In genomic region chr16:69193860-69194259, GRCh38 we compare ENCODE assay signal across 1 cellular context.
TF ChIP-seq lines count a peak whose summit lies in the region.

No MANE protein-coding gene starts in this region.

TF ChIP-seq in HepG2, 621 proteins besides CTCF, POLR2A, EP300 and RAD21 (continued from another document):
- TF ChIP-seq ZNF609 (CRISPR knock-in tag; IDR thresholded peaks at IDR 0.05; ENCODE audit: borderline replicate concordance): no peak
- TF ChIP-seq MED1 (CRISPR knock-in tag; IDR thresholded peaks at IDR 0.05): 0 out of 2 replicates have a peak, but pooled peaks have one; percentile 15
- no peak for TF ChIP-seq GZF1 (CRISPR knock-in tag; IDR thresholded peaks at IDR 0.05)
- TF ChIP-seq ZNF232 (CRISPR knock-in tag; IDR thresholded peaks at IDR 0.05; ENCODE audit: borderline replicate concordance): 0 out of 2 replicates have a peak, but pooled peaks have one; percentile 48
- TF ChIP-seq FOSL2 (CRISPR knock-in tag; IDR thresholded peaks at IDR 0.05): no peak
- peak; percentile 58; the same call in 1 of the 2 replicates for TF ChIP-seq SRF (IDR thresholded peaks at IDR 0.05; ENCODE audit: low read depth, low read length)
- TF ChIP-seq MIXL1 (CRISPR knock-in tag; IDR thresholded peaks at IDR 0.05): peak; percentile 75; the same call in 1 of the 2 replicates
- no peak for TF ChIP-seq ZNF446 (CRISPR knock-in tag; IDR thresholded peaks at IDR 0.05)
- TF ChIP-seq ELF4 (CRISPR knock-in tag; IDR thresholded peaks at IDR 0.05; ENCODE audit: borderline replicate concordance): 0 out of 2 replicates have a peak, but pooled peaks have one; percentile 25
- peak; percentile 17; the same call in 1 of the 2 replicates for TF ChIP-seq TBX3 (IDR thresholded peaks at IDR 0.05; ENCODE audit: borderline replicate concordance)
